17 cellular contexts compared by ENCODE assay signal in genomic region chr14:58560208-58560607, GRCh38.
A peak's percentile ranks its signal among the peaks of the same experiment; 100 is the strongest.
DNase-seq lines count a peak whose midpoint lies in the region; ATAC-seq, FAIRE-seq and TF ChIP-seq lines count a peak whose summit lies in the region.
"Had no signal": no experiment of that assay in that cellular context is flagged by ENCODE, and none has a peak within 500 bp of the region (broad histone marks: within the 10 kb centered on the region; RNA-seq: fewer than 3 reads in every experiment).

No MANE protein-coding gene starts in this region.

- TF ChIP-seq CTCF in GM12878 (IDR thresholded peaks at IDR 0.05 in 2 of 3, conservative IDR thresholded peaks at IDR 0.05 in 1 of 3; ENCODE audit: control insufficient read depth in 2 of 3, extremely low read depth in 1 of 3, insufficient read depth in 1 of 3, low read depth in 3 of 3, low read length in 3 of 3) (no peak), adrenal gland (IDR thresholded peaks at IDR 0.05) (no peak)

- no TSS peak for BruUV-seq in GM12878 (replicated peaks; lab: Mats Ljungman, UMichigan)

- CTCF ChIA-PET in GM12878 (lab: Yijun Ruan, JAX): interaction anchor here (0.9 to 2.0 kb wide), 6 partner anchors 10 to 491 kb away, joined by 3 to 7 read pairs (median 4); no protein-coding TSS in a partner anchor

- H3K4me1 ChIP-seq in GM12878 (ENCODE audit: control insufficient read depth, insufficient read depth, low read length) (no peaks in the 10 kb centered on the region), adrenal gland (replicated peaks in 1 of 2) (no peaks in the 10 kb centered on the region)
- H3K4me1 ChIP-seq: esophagus squamous epithelium, psoas muscle had no signal

- no peak overlapping the region for H3K9ac ChIP-seq in GM12878 (ENCODE audit: control insufficient read depth, insufficient read depth, low read length)

- H4K20me1 ChIP-seq in GM12878 (ENCODE audit: control insufficient read depth, insufficient read depth): no peaks in the 10 kb centered on the region

- no peak overlapping the region for H3K4me3 ChIP-seq in GM12878
- H3K4me3 ChIP-seq in adrenal gland: no peak overlapping the region
- H3K4me3 ChIP-seq: esophagus squamous epithelium, psoas muscle had no signal

- H3K9me3 ChIP-seq in GM12878 (replicated peaks; ENCODE audit: control insufficient read depth, insufficient read depth, low read length) (no peaks in the 10 kb centered on the region), adrenal gland (replicated peaks in 1 of 3) (no peaks in the 10 kb centered on the region)
- H3K9me3 ChIP-seq: esophagus squamous epithelium, psoas muscle had no signal

- H3K27ac ChIP-seq in GM12878 (ENCODE audit: control insufficient read depth, insufficient read depth): no peak overlapping the region
- no peak overlapping the region for H3K27ac ChIP-seq in adrenal gland
- H3K27ac ChIP-seq: esophagus squamous epithelium, HL-60, psoas muscle had no signal

- no peaks in the 10 kb centered on the region for H3K79me2 ChIP-seq in GM12878 (ENCODE audit: control insufficient read depth, insufficient read depth, low read length)

- RAD21 ChIA-PET in GM12878 (lab: Charles Lee; ENCODE audit: unreplicated experiment): interaction anchor here (0.9 to 2.1 kb wide), 2 partner anchors 10 to 39 kb away, joined by 3 to 7 read pairs; no protein-coding TSS in a partner anchor

- DNase-seq in EL: peak; percentile 48
- DNase-seq in M059J (ENCODE audit: low read depth): peak; percentile 25
- DNase-seq in GM12878 (ENCODE audit: low read depth, low spot score): no peak
- DNase-seq in islet precursor cell: peak; percentile 58
- no peak for DNase-seq in adrenal gland
- DNase-seq in stimulated activated CD4-positive, alpha-beta T cell treated with anti-CD3 and anti-CD28 coated beads, Interleukin-1b, Interleukin-23, amount 100 ng/mL, for 48 hours: no peak
- no peak for DNase-seq in NCI-H1436 treated with DMSO at 0.1 percent for 48 hours (lab: John Stamatoyannopoulos, UW)
- DNase-seq: activated CD8-positive, alpha-beta T cell treated with anti-CD3 and anti-CD28 coated beads for 36 hours; activated gamma-delta T cell treated with Interleukin-2 at 50 U/mL for 16 hours; esophagus squamous epithelium; NCI-H526; psoas muscle; stimulated activated CD4-positive, alpha-beta T cell treated with anti-CD3 and anti-CD28 coated beads, Interleukin-4, amount 100 ng/mL, for 1 hour had no signal

- SMC1A ChIA-PET in GM12878 (lab: Charles Lee; ENCODE audit: uncharacterized antibody, unreplicated experiment): interaction anchor here (0.6 to 3.0 kb wide), 9 partner anchors 10 to 77 kb away, joined by 3 to 16 read pairs (median 4); no protein-coding TSS in a partner anchor

- peak; percentile 32; the same call in 2 of the 3 replicates for ATAC-seq in GM12878
- no peak for ATAC-seq in GM18867 (IDR thresholded peaks at IDR 0.05; ENCODE audit: unreplicated experiment)
- ATAC-seq: activated CD8-positive, alpha-beta T cell treated with anti-CD3 and anti-CD28 coated beads for 36 hours; psoas muscle; stimulated activated memory B cell treated with anti-CD40 and anti-IgM and Interleukin-4, amounts not matched to agents 10 μg/mL and 1 μg/mL and 100 μg/mL, for 72 hours had no signal

- in situ Hi-C loops in GM12878 (cut with MboI): no loop called here

- H3K4me2 ChIP-seq in GM12878 (ENCODE audit: control insufficient read depth, insufficient read depth): no peak overlapping the region

- no peak for TF ChIP-seq EP300 in GM12878 (IDR thresholded peaks at IDR 0.05; ENCODE audit: borderline replicate concordance in 1 of 2, control insufficient read depth in 1 of 2, low read depth in 2 of 2, low read length in 2 of 2)

- POLR2A ChIA-PET in GM12878 (lab: Charles Lee): interaction anchor here (0.7 kb wide), 1 partner anchor 24 kb away, joined by 3 read pairs; no protein-coding TSS in a partner anchor

- no peaks in the 10 kb centered on the region for H3K27me3 ChIP-seq in GM12878 (replicated peaks in 1 of 2; ENCODE audit: control insufficient read depth in 2 of 2, insufficient read depth in 2 of 2, low read length in 1 of 2)
- no peaks in the 10 kb centered on the region for H3K27me3 ChIP-seq in adrenal gland
- H3K27me3 ChIP-seq: esophagus squamous epithelium had no signal

- peak; percentile 7 for FAIRE-seq in GM12878 (lab: Jason Lieb, UNC)
- FAIRE-seq: islet of Langerhans had no signal

- WGBS in GM12878 (ENCODE audit: insufficient coverage, insufficient replicate concordance, low lambda C conversion rate, missing lambda C conversion rate): 7% methylated on average over 3 of the region's 3 CpGs
- WGBS in adrenal gland, 4 donors: 48 to 69% (median 50%) methylated on average over 3 of the region's 3 CpGs

- no peak for TF ChIP-seq RAD21 in GM12878 (IDR thresholded peaks at IDR 0.05; ENCODE audit: insufficient read depth, low read depth, low read length)

- H3K36me3 ChIP-seq in GM12878 (ENCODE audit: control insufficient read depth in 2 of 2, insufficient read depth in 2 of 2, low read length in 1 of 2): no peaks in the 10 kb centered on the region
- no peaks in the 10 kb centered on the region for H3K36me3 ChIP-seq in adrenal gland (replicated peaks in 1 of 2)
- H3K36me3 ChIP-seq: esophagus squamous epithelium had no signal

- H2AFZ ChIP-seq in GM12878 (ENCODE audit: control insufficient read depth, low read depth, low read length): peak overlapping the region; percentile 44; the same call in 1 of the 2 replicates

- intact Hi-C loops in GM12878 (cut with micrococcal nuclease; ENCODE audit: unreplicated experiment) (loop anchor here (5.0 kb wide), 1 partner anchor 77 kb away; the partner anchor contains the start of gene DACT1), adrenal gland (cut with DNase I) (no loop called here)

- TF ChIP-seq POLR2A in GM12878 (IDR thresholded peaks at IDR 0.05; ENCODE audit: low read depth, low read length) (no peak), adrenal gland (IDR thresholded peaks at IDR 0.05) (no peak)

TF ChIP-seq in GM12878, 131 proteins besides CTCF, POLR2A, EP300 and RAD21:
- TF ChIP-seq ZBTB11 (CRISPR knock-in tag; IDR thresholded peaks at IDR 0.05) (no peak), ZNF24 (IDR thresholded peaks at IDR 0.05) (peak; percentile 78), TBL1XR1 (IDR thresholded peaks at IDR 0.05; ENCODE audit: low read depth, low read length) (no peak), IRF4 (IDR thresholded peaks at IDR 0.05; ENCODE audit: low read depth, low read length) (no peak)
- TF ChIP-seq, protein P1, sequence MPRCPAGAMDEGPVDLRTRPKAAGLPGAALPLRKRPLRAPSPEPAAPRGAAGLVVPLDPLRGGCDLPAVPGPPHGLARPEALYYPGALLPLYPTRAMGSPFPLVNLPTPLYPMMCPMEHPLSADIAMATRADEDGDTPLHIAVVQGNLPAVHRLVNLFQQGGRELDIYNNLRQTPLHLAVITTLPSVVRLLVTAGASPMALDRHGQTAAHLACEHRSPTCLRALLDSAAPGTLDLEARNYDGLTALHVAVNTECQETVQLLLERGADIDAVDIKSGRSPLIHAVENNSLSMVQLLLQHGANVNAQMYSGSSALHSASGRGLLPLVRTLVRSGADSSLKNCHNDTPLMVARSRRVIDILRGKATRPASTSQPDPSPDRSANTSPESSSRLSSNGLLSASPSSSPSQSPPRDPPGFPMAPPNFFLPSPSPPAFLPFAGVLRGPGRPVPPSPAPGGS (IDR thresholded peaks at IDR 0.05; ENCODE audit: borderline replicate concordance, insufficient read depth, low read depth, low read length, poor library complexity, severe bottlenecking): no peak
- TF ChIP-seq, protein P2, sequence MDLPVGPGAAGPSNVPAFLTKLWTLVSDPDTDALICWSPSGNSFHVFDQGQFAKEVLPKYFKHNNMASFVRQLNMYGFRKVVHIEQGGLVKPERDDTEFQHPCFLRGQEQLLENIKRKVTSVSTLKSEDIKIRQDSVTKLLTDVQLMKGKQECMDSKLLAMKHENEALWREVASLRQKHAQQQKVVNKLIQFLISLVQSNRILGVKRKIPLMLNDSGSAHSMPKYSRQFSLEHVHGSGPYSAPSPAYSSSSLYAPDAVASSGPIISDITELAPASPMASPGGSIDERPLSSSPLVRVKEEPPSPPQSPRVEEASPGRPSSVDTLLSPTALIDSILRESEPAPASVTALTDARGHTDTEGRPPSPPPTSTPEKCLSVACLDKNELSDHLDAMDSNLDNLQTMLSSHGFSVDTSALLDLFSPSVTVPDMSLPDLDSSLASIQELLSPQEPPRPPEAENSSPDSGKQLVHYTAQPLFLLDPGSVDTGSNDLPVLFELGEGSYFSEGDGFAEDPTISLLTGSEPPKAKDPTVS (IDR thresholded peaks at IDR 0.05; ENCODE audit: low read depth, low read length): no peak
- TF ChIP-seq, protein P3, sequence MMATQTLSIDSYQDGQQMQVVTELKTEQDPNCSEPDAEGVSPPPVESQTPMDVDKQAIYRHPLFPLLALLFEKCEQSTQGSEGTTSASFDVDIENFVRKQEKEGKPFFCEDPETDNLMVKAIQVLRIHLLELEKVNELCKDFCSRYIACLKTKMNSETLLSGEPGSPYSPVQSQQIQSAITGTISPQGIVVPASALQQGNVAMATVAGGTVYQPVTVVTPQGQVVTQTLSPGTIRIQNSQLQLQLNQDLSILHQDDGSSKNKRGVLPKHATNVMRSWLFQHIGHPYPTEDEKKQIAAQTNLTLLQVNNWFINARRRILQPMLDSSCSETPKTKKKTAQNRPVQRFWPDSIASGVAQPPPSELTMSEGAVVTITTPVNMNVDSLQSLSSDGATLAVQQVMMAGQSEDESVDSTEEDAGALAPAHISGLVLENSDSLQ (IDR thresholded peaks at IDR 0.05): 0 out of 2 replicates have a peak, but pooled peaks have one; percentile 14
TF ChIP-seq in GM12878: peak in this region for 2.

Comparison
In these comparisons a context has a peak if more than half of its experiments do, and no peak if none do; other contexts are left out.
1. DNase-seq: peak in EL (single experiment), M059J (single experiment) and islet precursor cell (single experiment); none in GM12878 (single experiment), adrenal gland (0 of 7), stimulated activated CD4-positive, alpha-beta T cell treated with anti-CD3 and anti-CD28 coated beads, Interleukin-1b, Interleukin-23, amount 100 ng/mL, for 48 hours (single experiment) and NCI-H1436 treated with DMSO at 0.1 percent for 48 hours (single experiment).